ENCODE assay signal across 19 cellular contexts in genomic region chrX:64853424-64853823, GRCh38.
DNase-seq lines count a peak whose midpoint lies in the region; ATAC-seq and FAIRE-seq lines count a peak whose summit lies in the region.
"Had no signal": no experiment of that assay in that cellular context is flagged by ENCODE, and none has a peak within 500 bp of the region (broad histone marks: within the 10 kb centered on the region; RNA-seq: fewer than 3 reads in every experiment).

No MANE protein-coding gene starts in this region.

- peaks cover 32% of the 10 kb centered on the region for H3K4me1 Mint-ChIP-seq in activated CD8-positive, alpha-beta memory T cell treated with anti-CD3 and anti-CD28 coated beads, Interleukin-2, amount 10 ng/mL, durations not matched to agents 7 days and 5 days
- peaks cover 23 to 52% (median 51%) of the 10 kb centered on the region in 3 donors for H3K4me1 Mint-ChIP-seq in CD8-positive, alpha-beta memory T cell
- peaks cover 12% of the 10 kb centered on the region for H3K4me1 Mint-ChIP-seq in activated CD4-positive, alpha-beta memory T cell treated with anti-CD3 and anti-CD28 coated beads for 36 hours (ENCODE audit: low read depth)
- H3K4me1 Mint-ChIP-seq in activated naive CD8-positive, alpha-beta T cell treated with anti-CD3 and anti-CD28 coated beads, Interleukin-2, amount 50 U/mL, for 24 hours, result peaks cover 16% of the 10 kb centered on the region
- H3K4me1 Mint-ChIP-seq: CD14-positive monocyte had no signal

- peaks cover 44% of the 10 kb centered on the region for H3K36me3 Mint-ChIP-seq in activated CD8-positive, alpha-beta memory T cell treated with anti-CD3 and anti-CD28 coated beads, Interleukin-2, amount 10 ng/mL, durations not matched to agents 7 days and 5 days
- H3K36me3 Mint-ChIP-seq in CD8-positive, alpha-beta memory T cell, result peaks cover 10 to 56% (median 23%) of the 10 kb centered on the region in 3 donors
- peaks cover 26% of the 10 kb centered on the region for H3K36me3 Mint-ChIP-seq in activated CD4-positive, alpha-beta memory T cell treated with anti-CD3 and anti-CD28 coated beads for 36 hours
- H3K36me3 Mint-ChIP-seq in activated naive CD8-positive, alpha-beta T cell treated with anti-CD3 and anti-CD28 coated beads, Interleukin-2, amount 50 U/mL, for 24 hours (ENCODE audit: low read depth), result peaks cover 33% of the 10 kb centered on the region
- H3K36me3 Mint-ChIP-seq: CD14-positive monocyte had no signal

- H3K4me1 ChIP-seq in CD8-positive, alpha-beta memory T cell (ENCODE audit: insufficient read depth, low read length), result peaks cover 35% of the 10 kb centered on the region
- no peaks in the 10 kb centered on the region for H3K4me1 ChIP-seq in small intestine (ENCODE audit: control insufficient read depth in 2 of 2, insufficient read depth in 1 of 2, low read depth in 1 of 2, low read length in 1 of 2)

- CTCF ChIA-PET in activated CD8-positive, alpha-beta memory T cell treated with anti-CD3 and anti-CD28 coated beads, Interleukin-2, amount 10 ng/mL, durations not matched to agents 7 days and 5 days (lab: Charles Lee), result no interaction called here
- CTCF ChIA-PET in CD8-positive, alpha-beta memory T cell (lab: Charles Lee), result no interaction called here
- CTCF ChIA-PET in activated CD4-positive, alpha-beta memory T cell treated with anti-CD3 and anti-CD28 coated beads for 36 hours (lab: Charles Lee), result no interaction called here

- H3K9me3 Mint-ChIP-seq in activated CD8-positive, alpha-beta memory T cell treated with anti-CD3 and anti-CD28 coated beads, Interleukin-2, amount 10 ng/mL, durations not matched to agents 7 days and 5 days (ENCODE audit: low read depth), result peaks cover 9% of the 10 kb centered on the region
- peaks cover 0 to 63% (median 50%) of the 10 kb centered on the region in 5 donors for H3K9me3 Mint-ChIP-seq in CD8-positive, alpha-beta memory T cell
- H3K9me3 Mint-ChIP-seq in activated CD4-positive, alpha-beta memory T cell treated with anti-CD3 and anti-CD28 coated beads for 36 hours, result peaks cover 41% of the 10 kb centered on the region
- peaks cover 25% of the 10 kb centered on the region for H3K9me3 Mint-ChIP-seq in activated naive CD8-positive, alpha-beta T cell treated with anti-CD3 and anti-CD28 coated beads, Interleukin-2, amount 50 U/mL, for 24 hours

- no peaks in the 10 kb centered on the region for H3K36me3 ChIP-seq in CD8-positive, alpha-beta memory T cell (ENCODE audit: insufficient read depth, low read length)
- no peaks in the 10 kb centered on the region for H3K36me3 ChIP-seq in small intestine (ENCODE audit: control insufficient read depth in 2 of 2, insufficient read depth in 2 of 2, low read length in 2 of 2)

- peaks cover 7% of the 10 kb centered on the region for H3K9me3 ChIP-seq in CD8-positive, alpha-beta memory T cell (ENCODE audit: low read length)
- no peaks in the 10 kb centered on the region for H3K9me3 ChIP-seq in small intestine (ENCODE audit: control insufficient read depth, low read depth)

- H3K27ac ChIP-seq in CD8-positive, alpha-beta memory T cell (ENCODE audit: low read depth, low read length), result no peak overlapping the region
- H3K27ac ChIP-seq in small intestine (ENCODE audit: low read depth in 1 of 2, low read length in 1 of 2), result no peak overlapping the region
- H3K27ac ChIP-seq: RWPE1 had no signal

- no peak overlapping the region for H3K4me3 Mint-ChIP-seq in activated CD8-positive, alpha-beta memory T cell treated with anti-CD3 and anti-CD28 coated beads, Interleukin-2, amount 10 ng/mL, durations not matched to agents 7 days and 5 days
- peak overlapping the region in 5 of 7 donors; percentile 60 to 84 (median 63) for H3K4me3 Mint-ChIP-seq in CD8-positive, alpha-beta memory T cell
- no peak overlapping the region for H3K4me3 Mint-ChIP-seq in activated CD4-positive, alpha-beta memory T cell treated with anti-CD3 and anti-CD28 coated beads for 36 hours
- H3K4me3 Mint-ChIP-seq in activated naive CD8-positive, alpha-beta T cell treated with anti-CD3 and anti-CD28 coated beads, Interleukin-2, amount 50 U/mL, for 24 hours, result no peak overlapping the region
- H3K4me3 Mint-ChIP-seq: CD14-positive monocyte had no signal

- no peaks in the 10 kb centered on the region for H3K27me3 ChIP-seq in CD8-positive, alpha-beta memory T cell (ENCODE audit: insufficient read depth, low read length, poor library complexity, severe bottlenecking)
- H3K27me3 ChIP-seq in small intestine (ENCODE audit: control insufficient read depth in 2 of 2, insufficient read depth in 2 of 2, low read length in 2 of 2), result no peaks in the 10 kb centered on the region

- POLR2A ChIA-PET in CD8-positive, alpha-beta memory T cell (lab: Charles Lee), result no interaction called here
- POLR2A ChIA-PET in activated CD4-positive, alpha-beta memory T cell treated with anti-CD3 and anti-CD28 coated beads for 36 hours (lab: Charles Lee), result no interaction called here

- ATAC-seq in activated CD8-positive, alpha-beta memory T cell treated with anti-CD3 and anti-CD28 coated beads, Interleukin-2, amount 10 ng/mL, durations not matched to agents 7 days and 5 days, result no peak
- no peak for ATAC-seq in activated naive CD8-positive, alpha-beta T cell treated with anti-CD3 and anti-CD28 coated beads, Interleukin-2, amount 50 U/mL, for 24 hours
- ATAC-seq in GM21619 (IDR thresholded peaks at IDR 0.05; ENCODE audit: unreplicated experiment) (no peak), GM21390 (IDR thresholded peaks at IDR 0.05; ENCODE audit: unreplicated experiment) (no peak)

- intact Hi-C loops in activated CD4-positive, alpha-beta memory T cell treated with anti-CD3 and anti-CD28 coated beads for 36 hours (cut with micrococcal nuclease), result no loop called here

- no peak for FAIRE-seq in small intestine (lab: Jason Lieb, UNC)
- FAIRE-seq: A204.1, GM12892 had no signal

- peak; percentile 39 for DNase-seq in activated CD8-positive, alpha-beta memory T cell treated with anti-CD3 and anti-CD28 coated beads, Interleukin-2, amount 10 ng/mL, durations not matched to agents 7 days and 5 days
- DNase-seq in activated CD8-positive, alpha-beta memory T cell treated with anti-CD3 and anti-CD28 coated beads, Interleukin-2, amount 50 U/mL, for 4 hours, result no peak
- no peak for DNase-seq in CD8-positive, alpha-beta memory T cell
- DNase-seq in activated CD4-positive, alpha-beta memory T cell treated with anti-CD3 and anti-CD28 coated beads for 36 hours, result peak; percentile 10
- DNase-seq in activated naive CD8-positive, alpha-beta T cell treated with anti-CD3 and anti-CD28 coated beads, Interleukin-2, amount 50 U/mL, for 24 hours, result no peak
- DNase-seq in small intestine, result no peak
- DNase-seq: DMS79, GDM1, GOT3, MV-4-11, NCI-H1436 treated with DMSO at 0.1 percent for 48 hours, NCI-H2081, NCI-H524 had no signal

- H3K4me3 ChIP-seq in CD8-positive, alpha-beta memory T cell (ENCODE audit: low read length), result no peak overlapping the region
- no peak overlapping the region for H3K4me3 ChIP-seq in small intestine (ENCODE audit: low read depth in 1 of 2, low read length in 2 of 2)

- H3K27me3 Mint-ChIP-seq in activated CD8-positive, alpha-beta memory T cell treated with anti-CD3 and anti-CD28 coated beads, Interleukin-2, amount 10 ng/mL, durations not matched to agents 7 days and 5 days, result no peaks in the 10 kb centered on the region
- no peaks in the 10 kb centered on the region for H3K27me3 Mint-ChIP-seq in CD8-positive, alpha-beta memory T cell
- no peaks in the 10 kb centered on the region for H3K27me3 Mint-ChIP-seq in activated CD4-positive, alpha-beta memory T cell treated with anti-CD3 and anti-CD28 coated beads for 36 hours
- H3K27me3 Mint-ChIP-seq in activated naive CD8-positive, alpha-beta T cell treated with anti-CD3 and anti-CD28 coated beads, Interleukin-2, amount 50 U/mL, for 24 hours, result no peaks in the 10 kb centered on the region

- peak overlapping the region; percentile 32 for H3K27ac Mint-ChIP-seq in activated CD8-positive, alpha-beta memory T cell treated with anti-CD3 and anti-CD28 coated beads, Interleukin-2, amount 10 ng/mL, durations not matched to agents 7 days and 5 days
- H3K27ac Mint-ChIP-seq in CD8-positive, alpha-beta memory T cell, result peak overlapping the region in 4 of 8 donors; percentile 4 to 67 (median 26)
- H3K27ac Mint-ChIP-seq in activated CD4-positive, alpha-beta memory T cell treated with anti-CD3 and anti-CD28 coated beads for 36 hours, result peak overlapping the region; percentile 57
- H3K27ac Mint-ChIP-seq in activated naive CD8-positive, alpha-beta T cell treated with anti-CD3 and anti-CD28 coated beads, Interleukin-2, amount 50 U/mL, for 24 hours, result peak overlapping the region; percentile 31
- H3K27ac Mint-ChIP-seq: CD14-positive monocyte had no signal

Comparison
In these comparisons a context has a peak if more than half of its experiments do, and no peak if none do; other contexts are left out.
1. DNase-seq: peak in activated CD8-positive, alpha-beta memory T cell treated with anti-CD3 and anti-CD28 coated beads, Interleukin-2, amount 10 ng/mL, durations not matched to agents 7 days and 5 days (single experiment) and activated CD4-positive, alpha-beta memory T cell treated with anti-CD3 and anti-CD28 coated beads for 36 hours (single experiment); none in activated CD8-positive, alpha-beta memory T cell treated with anti-CD3 and anti-CD28 coated beads, Interleukin-2, amount 50 U/mL, for 4 hours (single experiment), CD8-positive, alpha-beta memory T cell (0 of 5), activated naive CD8-positive, alpha-beta T cell treated with anti-CD3 and anti-CD28 coated beads, Interleukin-2, amount 50 U/mL, for 24 hours (single experiment) and small intestine (single experiment).
2. H3K4me3 Mint-ChIP-seq: peak in CD8-positive, alpha-beta memory T cell (5 of 7); none in activated CD8-positive, alpha-beta memory T cell treated with anti-CD3 and anti-CD28 coated beads, Interleukin-2, amount 10 ng/mL, durations not matched to agents 7 days and 5 days (single experiment), activated CD4-positive, alpha-beta memory T cell treated with anti-CD3 and anti-CD28 coated beads for 36 hours (single experiment) and activated naive CD8-positive, alpha-beta T cell treated with anti-CD3 and anti-CD28 coated beads, Interleukin-2, amount 50 U/mL, for 24 hours (single experiment).